8 cellular contexts compared by ENCODE assay signal in genomic region chr5:132747693-132748440, GRCh38. TPM values are rescaled to one million over a fixed set of nuclear protein-coding genes. Genes with fewer than 3 reads are reported as not detected.
DNase-seq lines count a peak whose midpoint lies in the region; ATAC-seq and TF ChIP-seq lines count a peak whose summit lies in the region.

No MANE protein-coding gene starts in this region.

- no peak overlapping the region for H3K9ac ChIP-seq in H9 (ENCODE audit: extremely low read depth, insufficient read length, low read length)

- H3K23ac ChIP-seq in H9 (ENCODE audit: insufficient read length, low read depth, low read length): no peak overlapping the region

- H3K4me2 ChIP-seq in H9 (ENCODE audit: insufficient read depth, insufficient read length, low read length): peak overlapping the region; percentile 23

- H3K36me3 Mint-ChIP-seq in H9 (ENCODE audit: insufficient read depth in 1 of 3, low read depth in 3 of 3): no peaks in the 10 kb centered on the region; a peak in 1 of 7 replicates
- H3K36me3 Mint-ChIP-seq in activated T-cell treated with anti-CD3 and anti-CD28 coated beads, Interleukin-2, amount 50 U/mL, for 4 hours (ENCODE audit: insufficient read depth): peaks cover 5% of the 10 kb centered on the region

- peaks cover 6% of the 10 kb centered on the region for H3K23me2 ChIP-seq in H9 (ENCODE audit: insufficient read length, low read depth, low read length, poor library complexity, severe bottlenecking)

- H2AFZ ChIP-seq in H9 (ENCODE audit: low read length): no peak overlapping the region

- peaks cover 0 to 3% of the 10 kb centered on the region in 2 experiments; a peak in 1 of 4 replicates for H3K4me1 Mint-ChIP-seq in H9
- H3K4me1 Mint-ChIP-seq in activated T-cell treated with anti-CD3 and anti-CD28 coated beads, Interleukin-2, amount 50 U/mL, for 4 hours (ENCODE audit: low read depth): peaks cover 25% of the 10 kb centered on the region

- H4K91ac ChIP-seq in H9 (ENCODE audit: insufficient read length, low read depth, low read length): no peak overlapping the region

- no peak for TF ChIP-seq CTCF in H9 (conservative IDR thresholded peaks at IDR 0.05)

- no peak overlapping the region for H3K27ac Mint-ChIP-seq in H9

- peak overlapping the region; percentile 25 for H3K4me3 ChIP-seq in iPS-11a (ENCODE audit: low read depth, low read length)

- no peak overlapping the region for H2BK12ac ChIP-seq in H9 (ENCODE audit: insufficient read length, low read depth, low read length)

- no peaks in the 10 kb centered on the region for H3K79me2 ChIP-seq in H9 (ENCODE audit: insufficient read depth, low read length)

- no peaks in the 10 kb centered on the region for H3K4me1 ChIP-seq in H9 (ENCODE audit: insufficient read depth, low read length)

- peaks cover 16% of the 10 kb centered on the region; the same call in 1 of the 2 replicates for H3K27me3 ChIP-seq in H9 (ENCODE audit: insufficient read depth, low read length)

- H3K9me3 Mint-ChIP-seq in H9: peaks cover 0 to 3% of the 10 kb centered on the region in 2 experiments; a peak in 1 of 5 replicates
- H3K9me3 Mint-ChIP-seq in activated T-cell treated with anti-CD3 and anti-CD28 coated beads, Interleukin-2, amount 50 U/mL, for 4 hours: no peaks in the 10 kb centered on the region

- no peak overlapping the region for H3K56ac ChIP-seq in H9 (ENCODE audit: insufficient read length, low read depth, low read length)

- no peak overlapping the region for H2BK5ac ChIP-seq in H9 (ENCODE audit: insufficient read length, low read length)

- no CpG with 5 or more reads among the region's 69 CpGs for WGBS in H9 (ENCODE audit: extremely low coverage, insufficient read length, low lambda C conversion rate)

- no peak overlapping the region for H2BK15ac ChIP-seq in H9 (ENCODE audit: low read depth, low read length)

- H3K9me3 ChIP-seq in H9 (ENCODE audit: control insufficient read depth, low read depth, low read length): no peaks in the 10 kb centered on the region

- no peaks in the 10 kb centered on the region for H3K79me1 ChIP-seq in H9 (ENCODE audit: insufficient read depth, low read depth, low read length, poor library complexity, severe bottlenecking)

- H2BK20ac ChIP-seq in H9 (ENCODE audit: low read depth, low read length, poor library complexity, severe bottlenecking): no peak overlapping the region

- no peak overlapping the region for H2BK120ac ChIP-seq in H9 (ENCODE audit: low read depth, low read length, poor library complexity, severe bottlenecking)

- H2AK5ac ChIP-seq in H9 (ENCODE audit: insufficient read length, low read length): no peak overlapping the region

- H3T11ph ChIP-seq in H9 (ENCODE audit: low read length): no peak overlapping the region

- no peak overlapping the region for H4K8ac ChIP-seq in H9 (replicated peaks; ENCODE audit: insufficient read length, low read depth, low read length)

- H3K4me3 Mint-ChIP-seq in H9: peak overlapping the region; percentile 43 to 67; a peak in 4 of 5 replicates
- peak overlapping the region; percentile 60 for H3K4me3 Mint-ChIP-seq in activated T-cell treated with anti-CD3 and anti-CD28 coated beads, Interleukin-2, amount 50 U/mL, for 4 hours

- peak; percentile 60 for DNase-seq in H9
- DNase-seq in activated T-cell treated with anti-CD3 and anti-CD28 coated beads, Interleukin-2, amount 50 U/mL, for 4 hours: peak; percentile 52
- peak; percentile 29 to 42 (median 31) for DNase-seq in stimulated activated CD4-positive, alpha-beta T cell treated with anti-CD3 and anti-CD28 coated beads, TNF-alpha, amount 100 ng/mL, for 4 hours (ENCODE audit: low read depth in 3 of 3)
- DNase-seq in NCI-H1105 treated with DMSO at 0.1 percent for 48 hours (lab: John Stamatoyannopoulos, UW): no peak
- no peak for DNase-seq in inferior parietal cortex (ENCODE audit: extremely low spot score)
- no peak for DNase-seq in GM03348 (ENCODE audit: low spot score)

- ATAC-seq in activated T-cell treated with anti-CD3 and anti-CD28 coated beads, Interleukin-2, amount 50 U/mL, for 4 hours: peak; percentile 42 to 47
- ATAC-seq in HG02973 (IDR thresholded peaks at IDR 0.05; ENCODE audit: unreplicated experiment): no peak

- peaks cover 65% of the 10 kb centered on the region for H3K27me3 Mint-ChIP-seq in H9 (ENCODE audit: low read depth)
- no peaks in the 10 kb centered on the region for H3K27me3 Mint-ChIP-seq in activated T-cell treated with anti-CD3 and anti-CD28 coated beads, Interleukin-2, amount 50 U/mL, for 4 hours (ENCODE audit: low read depth)

- H4K5ac ChIP-seq in H9 (ENCODE audit: insufficient read length, low read depth, low read length): no peak overlapping the region

- H4K20me1 ChIP-seq in H9 (ENCODE audit: control insufficient read depth, insufficient read depth, insufficient read length): no peaks in the 10 kb centered on the region

- H3K4ac ChIP-seq in H9 (ENCODE audit: low read depth, low read length): no peak overlapping the region

- H3K27ac ChIP-seq in H9 (ENCODE audit: insufficient read length, low read depth, low read length): no peak overlapping the region

- no peak overlapping the region; the same call in 1 of the 2 replicates for H3K14ac ChIP-seq in H9 (ENCODE audit: insufficient read depth, low read length)

- no peak overlapping the region for H3K18ac ChIP-seq in H9 (ENCODE audit: insufficient read length, low read depth, low read length)

RNA-seq across cellular contexts. Expression of gene CCNI2, which starts 0.6 kb away (rescaled TPM):
- total RNA-seq in H9 (2021): 0.57 and 0.90 TPM in 2 replicates
- total RNA-seq in activated T-cell treated with anti-CD3 and anti-CD28 coated beads, Interleukin-2, amount 50 U/mL, for 4 hours: 1 to 10 TPM; 5.2 to 7.7 (median 7.4) TPM

RNA-seq across cellular contexts. Expression of gene KIF3A, which starts 10.5 kb away (rescaled TPM):
- 12.9 and 13.2 TPM in 2 replicates for total RNA-seq in H9 (2021)
- 10 to 100 TPM in 2 of 3 donors, 1 to 10 TPM in 1; 9.4 to 12.9 (median 10.3) TPM for total RNA-seq in activated T-cell treated with anti-CD3 and anti-CD28 coated beads, Interleukin-2, amount 50 U/mL, for 4 hours

RNA-seq across cellular contexts. Expression of gene SEPTIN8, which starts 29.2 kb away (rescaled TPM):
- 36.0 and 38.2 TPM in 2 replicates for total RNA-seq in H9 (2021)
- total RNA-seq in activated T-cell treated with anti-CD3 and anti-CD28 coated beads, Interleukin-2, amount 50 U/mL, for 4 hours: 10 to 100 TPM; 12.8 to 18.2 (median 13.7) TPM

Comparison
In these comparisons a context has a peak if more than half of its experiments do, and no peak if none do; other contexts are left out.
1. DNase-seq: peak in H9 (single experiment), activated T-cell treated with anti-CD3 and anti-CD28 coated beads, Interleukin-2, amount 50 U/mL, for 4 hours (single experiment) and stimulated activated CD4-positive, alpha-beta T cell treated with anti-CD3 and anti-CD28 coated beads, TNF-alpha, amount 100 ng/mL, for 4 hours (3 of 3); none in NCI-H1105 treated with DMSO at 0.1 percent for 48 hours (single experiment), inferior parietal cortex (single experiment) and GM03348 (single experiment).